Comparison of ENCODE assay signal across 14 cellular contexts in the genomic region with DNA sequence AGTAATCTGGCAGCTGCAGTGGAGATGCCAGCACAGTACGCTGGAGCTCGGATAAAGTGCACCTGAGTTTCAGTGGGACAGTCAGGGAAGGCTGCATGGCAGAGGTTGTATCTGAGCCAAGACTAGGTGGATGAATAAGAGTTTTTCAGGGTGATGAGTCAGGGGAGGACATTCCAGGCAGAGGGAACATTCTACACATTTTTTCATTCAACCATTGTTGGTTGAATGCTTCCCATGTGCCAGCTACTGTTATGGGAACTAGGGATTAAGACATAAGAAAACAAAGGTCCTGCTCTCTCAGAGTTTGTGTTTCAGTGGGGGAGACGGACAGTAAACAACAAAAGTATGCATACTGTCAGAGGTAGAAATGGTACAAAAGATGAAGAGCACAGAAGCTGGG. TPM values are rescaled to one million over a fixed set of nuclear protein-coding genes. Genes with fewer than 3 reads are reported as not detected.
DNase-seq lines count a peak whose midpoint lies in the region; ATAC-seq, FAIRE-seq and TF ChIP-seq lines count a peak whose summit lies in the region.
"Had no signal": no experiment of that assay in that cellular context is flagged by ENCODE, and none has a peak within 500 bp of the region (broad histone marks: within the 10 kb centered on the region; RNA-seq: fewer than 3 reads in every experiment).

No MANE protein-coding gene starts in this region.

- no TSS peak for BruUV-seq in IMR-90 (replicated peaks; lab: Mats Ljungman, UMichigan)

- peak overlapping the region in 1 of 2 experiments; percentile 19; a peak in 1 of 4 replicates for H4K8ac ChIP-seq in IMR-90 (ENCODE audit: low read depth in 2 of 2, low read length in 2 of 2)

- H3K4me1 ChIP-seq in IMR-90 (ENCODE audit: control insufficient read depth, insufficient read depth, low read length) (peaks cover 20% of the 10 kb centered on the region), breast epithelium (peaks cover 0 to 26% of the 10 kb centered on the region in 2 donors), pancreas (peaks cover 7 to 21% (median 15%) of the 10 kb centered on the region in 3 donors), esophagus squamous epithelium (peaks cover 22 to 62% (median 42%) of the 10 kb centered on the region in 3 donors)
- H3K4me1 ChIP-seq: BE2C had no signal

- in situ Hi-C loops in IMR-90 (cut with MboI; ENCODE audit: low sequenced_read_pairs): loop anchor here (10.0 kb wide), 3 partner anchors 361 to 1019 kb away; no protein-coding TSS in a partner anchor

- DNase-seq in AG10803 (ENCODE audit: low read depth) (peak; percentile 97), IMR-90 (peak; percentile 74), breast epithelium (ENCODE audit: low spot score in 2 of 2) (no peak), iris pigment epithelial cell (ENCODE audit: low read depth) (peak; percentile 88), pancreas (no peak), esophagus squamous epithelium (lab: John Stamatoyannopoulos, UW) (no peak), posterior cingulate gyrus (no peak), NCI-H146 treated with DMSO at 0.1 percent for 48 hours (lab: John Stamatoyannopoulos, UW; ENCODE audit: unreplicated experiment) (no peak)
- DNase-seq: BE2C, NCI-H2081, stomach had no signal

- peaks cover 19% of the 10 kb centered on the region for H3K36me3 ChIP-seq in IMR-90 (ENCODE audit: control insufficient read depth, insufficient read depth, low read length)
- peaks cover 4% of the 10 kb centered on the region for H3K36me3 ChIP-seq in breast epithelium
- H3K36me3 ChIP-seq in pancreas: peaks cover 4 to 27% (median 11%) of the 10 kb centered on the region in 3 donors
- H3K36me3 ChIP-seq in esophagus squamous epithelium: peaks cover 8 to 50% (median 9%) of the 10 kb centered on the region in 3 donors
- H3K36me3 ChIP-seq: BE2C had no signal

- CTCF ChIA-PET in IMR-90 (lab: Yijun Ruan, JAX): interaction anchor here (0.8 kb wide), 1 partner anchor 262 kb away, joined by 3 read pairs; no protein-coding TSS in a partner anchor

- H3K9me3 ChIP-seq in IMR-90 (ENCODE audit: control insufficient read depth, insufficient read depth, low read length) (no peaks in the 10 kb centered on the region), breast epithelium (no peaks in the 10 kb centered on the region), pancreas (no peaks in the 10 kb centered on the region), esophagus squamous epithelium (no peaks in the 10 kb centered on the region)
- H3K9me3 ChIP-seq: BE2C, stomach had no signal

- peak; percentile 8 for ATAC-seq in IMR-90 (ENCODE audit: low read depth)
- no peak for ATAC-seq in pancreas

- WGBS in IMR-90 (ENCODE audit: extremely low coverage in 2 of 2, insufficient read length in 1 of 2), 2 experiments: no CpG with 5 or more reads among the region's 3 CpGs
- 90 to 94% methylated on average over 3 of the region's 3 CpGs for WGBS in pancreas, 2 donors
- WGBS in esophagus squamous epithelium, 2 donors: 66 to 79% methylated on average over 3 of the region's 3 CpGs

- no peak for TF ChIP-seq RAD21 in IMR-90 (IDR thresholded peaks at IDR 0.05; ENCODE audit: low read length)

- H3K79me1 ChIP-seq in IMR-90 (ENCODE audit: low read depth in 1 of 2, low read length in 2 of 2): peaks cover 42 to 58% of the 10 kb centered on the region in 2 experiments

- peak overlapping the region; percentile 53 for H3K4ac ChIP-seq in IMR-90 (ENCODE audit: low read depth, low read length)

- no peak overlapping the region for H2AFZ ChIP-seq in IMR-90 (replicated peaks; ENCODE audit: low read length, poor library complexity)

- H2AK9ac ChIP-seq in IMR-90 (replicated peaks; ENCODE audit: low read depth, low read length, poor library complexity): no peak overlapping the region

- intact Hi-C loops in IMR-90 (cut with micrococcal nuclease): no loop called here
- intact Hi-C loops in breast epithelium (cut with DNase I; ENCODE audit: low total_unique reads): no loop called here
- intact Hi-C loops in pancreas (cut with DNase I): no loop called here
- intact Hi-C loops in esophagus squamous epithelium (cut with DNase I): no loop called here
- intact Hi-C loops in posterior cingulate gyrus (cut with DNase I): loop anchor here (5.0 kb wide), 1 partner anchor 183 kb away; no protein-coding TSS in a partner anchor

- peak overlapping the region; percentile 72 for H2BK5ac ChIP-seq in IMR-90 (ENCODE audit: low read depth, low read length, poor library complexity, severe bottlenecking)

- dilution Hi-C loops in IMR-90 (cut with HindIII; ENCODE audit: low sequenced_read_pairs, unreplicated experiment): no loop called here

- no peak overlapping the region for H4K91ac ChIP-seq in IMR-90 (ENCODE audit: insufficient read depth, low read depth, low read length)

- TF ChIP-seq CTCF in AG10803 (conservative IDR thresholded peaks at IDR 0.05; ENCODE audit: low read length): no peak
- TF ChIP-seq CTCF in IMR-90 (conservative IDR thresholded peaks at IDR 0.05; ENCODE audit: low read depth, low read length): no peak
- no peak for TF ChIP-seq CTCF in breast epithelium (IDR thresholded peaks at IDR 0.05)
- no peak for TF ChIP-seq CTCF in pancreas (IDR thresholded peaks at IDR 0.05)
- no peak for TF ChIP-seq CTCF in esophagus squamous epithelium (IDR thresholded peaks at IDR 0.05)

- H3K23ac ChIP-seq in IMR-90 (ENCODE audit: low read depth, low read length): no peak overlapping the region

- H3K9me1 ChIP-seq in IMR-90 (ENCODE audit: insufficient read depth, low read length): peaks cover 19% of the 10 kb centered on the region

- peak overlapping the region; percentile 74; the same call in 1 of the 2 replicates for H3K18ac ChIP-seq in IMR-90 (ENCODE audit: low read depth, low read length)

- H3K4me3 ChIP-seq in AG10803 (ENCODE audit: low read length) (no peak overlapping the region), IMR-90 (ENCODE audit: insufficient read depth, low read depth, low read length) (no peak overlapping the region), breast epithelium (no peak overlapping the region), pancreas (no peak overlapping the region), esophagus squamous epithelium (no peak overlapping the region)
- H3K4me3 ChIP-seq: coronary artery, lung, stomach had no signal

- no peaks in the 10 kb centered on the region for H3K27me3 ChIP-seq in IMR-90 (ENCODE audit: control insufficient read depth, insufficient read depth, low read length)
- H3K27me3 ChIP-seq in breast epithelium: no peaks in the 10 kb centered on the region
- no peaks in the 10 kb centered on the region for H3K27me3 ChIP-seq in pancreas
- H3K27me3 ChIP-seq in esophagus squamous epithelium: no peaks in the 10 kb centered on the region
- H3K27me3 ChIP-seq: BE2C, stomach had no signal

- TF ChIP-seq POLR2A in IMR-90 (IDR thresholded peaks at IDR 0.05; ENCODE audit: low read depth, low read length) (no peak), breast epithelium (IDR thresholded peaks at IDR 0.05) (no peak), esophagus squamous epithelium (IDR thresholded peaks at IDR 0.05) (no peak)

- H3K27ac ChIP-seq in IMR-90 (ENCODE audit: insufficient read depth, low read length) (peak overlapping the region; percentile 42; the same call in 1 of the 2 replicates), breast epithelium (peak overlapping the region; percentile 22 to 64), pancreas (no peak overlapping the region), esophagus squamous epithelium (no peak overlapping the region)
- H3K27ac ChIP-seq: coronary artery had no signal

- H2BK15ac ChIP-seq in IMR-90 (ENCODE audit: low read depth, low read length): peak overlapping the region; percentile 38; the same call in 1 of the 3 replicates

- no peak for FAIRE-seq in pancreas (lab: Jason Lieb, UNC)
- FAIRE-seq: GM12891 had no signal

- H4K5ac ChIP-seq in IMR-90 (ENCODE audit: low read depth, low read length): peak overlapping the region; percentile 29; the same call in 1 of the 2 replicates

- H2AK5ac ChIP-seq in IMR-90 (ENCODE audit: low read depth, low read length): peak overlapping the region; percentile 18; the same call in 1 of the 2 replicates

- peak overlapping the region; percentile 48; the same call in 1 of the 2 replicates for H3K4me2 ChIP-seq in IMR-90 (ENCODE audit: low read depth, low read length)

- POLR2A ChIA-PET in IMR-90 (lab: Charles Lee; ENCODE audit: unreplicated experiment): no interaction called here

- peak overlapping the region; percentile 66 for H2BK120ac ChIP-seq in IMR-90 (ENCODE audit: low read depth, low read length)

- H3K9ac ChIP-seq in IMR-90 (ENCODE audit: low read depth, low read length): 0 out of 2 replicates have a peak overlapping the region, but pooled peaks have one; percentile 10

- H3K56ac ChIP-seq in IMR-90 (ENCODE audit: extremely low read depth, insufficient read depth, low read length): peak overlapping the region; percentile 1; the same call in 1 of the 2 replicates

- H3K14ac ChIP-seq in IMR-90 (replicated peaks; ENCODE audit: low read depth, low read length): 0 out of 2 replicates have a peak overlapping the region, but pooled peaks have one; percentile 6

- H4K20me1 ChIP-seq in IMR-90 (ENCODE audit: insufficient read depth, low read length): peaks cover 3% of the 10 kb centered on the region; the same call in 1 of the 2 replicates

- H2BK20ac ChIP-seq in IMR-90 (ENCODE audit: low read depth, low read length): 0 out of 2 replicates have a peak overlapping the region, but pooled peaks have one; percentile 8

TF ChIP-seq in IMR-90, 13 proteins besides CTCF, POLR2A, EP300 and RAD21 (continues in another document):
- 0 out of 2 replicates have a peak, but pooled peaks have one; percentile 10 for TF ChIP-seq MAFK (IDR thresholded peaks at IDR 0.05; ENCODE audit: low read depth, low read length)
- TF ChIP-seq CHD1 (IDR thresholded peaks at IDR 0.05; ENCODE audit: low read depth, low read length): no peak

RNA-seq across cellular contexts. Expression of gene LEPR, which starts 5.2 kb away (rescaled TPM):
- total RNA-seq in IMR-90 (2012; rRNA removed) (8.8 and 9.2 TPM in 2 replicates), breast epithelium (10 to 100 TPM; 23.3 to 49.5 (median 23.5) TPM), pancreas (1 to 10 TPM; 1.3 to 5.1 (median 2.6) TPM), esophagus squamous epithelium (10 to 100 TPM in 2 of 4 donors, 1 to 10 TPM in 2; 1.2 to 20.4 (median 6.3) TPM)
- polyA plus RNA-seq in IMR-90 (2012; rRNA removed) (1.9 and 2.1 TPM in 2 replicates), pancreas (1 to 10 TPM in 1 of 2 donors, under 1 TPM in 1; 0.95 to 4.4 TPM)
- polyA plus RNA-seq in IMR-90 (2012; cell fraction: cytosol; rRNA removed): 0.35 and 0.43 TPM in 2 replicates
- polyA plus RNA-seq in IMR-90 (2012; cell fraction: nucleus; rRNA removed; ENCODE audit: low replicate concordance): 0.13 and 1.9 TPM in 2 replicates

RNA-seq across cellular contexts. Expression of gene LEPROT, which starts 5.2 kb away (rescaled TPM):
- total RNA-seq in IMR-90 (2012; rRNA removed) (21.0 and 37.2 TPM in 2 replicates), breast epithelium (100 to 1,000 TPM in 1 of 3 donors, 10 to 100 TPM in 2; 71.1 to 103 (median 75.5) TPM), pancreas (10 to 100 TPM; 25.4 to 45.5 (median 36.0) TPM), esophagus squamous epithelium (10 to 100 TPM; 29.7 to 56.9 (median 42.9) TPM)
- polyA plus RNA-seq in IMR-90 (2012; rRNA removed) (30.5 and 40.2 TPM in 2 replicates), pancreas (10 to 100 TPM; 16.9 to 24.1 TPM)
- polyA plus RNA-seq in IMR-90 (2012; cell fraction: cytosol; rRNA removed): 14.2 and 24.4 TPM in 2 replicates
- 9.5 and 50.4 TPM in 2 replicates for polyA plus RNA-seq in IMR-90 (2012; cell fraction: nucleus; rRNA removed; ENCODE audit: low replicate concordance)

Comparison
In these comparisons a context has a peak if more than half of its experiments do, and no peak if none do; other contexts are left out.
1. DNase-seq: peak in AG10803 (single experiment), IMR-90 (single experiment) and iris pigment epithelial cell (single experiment); none in breast epithelium (0 of 2), pancreas (0 of 6), esophagus squamous epithelium (single experiment), posterior cingulate gyrus (0 of 10) and NCI-H146 treated with DMSO at 0.1 percent for 48 hours (single experiment).
2. H3K27ac ChIP-seq: peak in IMR-90 (single experiment) and breast epithelium (2 of 2); none in pancreas (0 of 4) and esophagus squamous epithelium (0 of 4).